Comparison of ENCODE assay signal across 9 cellular contexts in genomic region chrX:108020631-108021030, GRCh38. TPM values are rescaled to one million over a fixed set of nuclear protein-coding genes. Genes with fewer than 3 reads are reported as not detected.
A peak's percentile ranks its signal among the peaks of the same experiment; 100 is the strongest.
DNase-seq lines count a peak whose midpoint lies in the region; ATAC-seq, FAIRE-seq and TF ChIP-seq lines count a peak whose summit lies in the region.
"Had no signal": no experiment of that assay in that cellular context is flagged by ENCODE, and none has a peak within 500 bp of the region (broad histone marks: within the 10 kb centered on the region; RNA-seq: fewer than 3 reads in every experiment).

No MANE protein-coding gene starts in this region.

- no peak for ATAC-seq in stimulated activated memory B cell treated with anti-CD40 and anti-IgM and Interleukin-4, amounts not matched to agents 10 μg/mL and 1 μg/mL and 100 μg/mL, for 72 hours
- no peak for ATAC-seq in GM21737 (IDR thresholded peaks at IDR 0.05; ENCODE audit: unreplicated experiment)
- no peak for ATAC-seq in HG03460 (IDR thresholded peaks at IDR 0.05; ENCODE audit: unreplicated experiment)

- 0 out of 2 replicates have a peak, but pooled peaks cover 8% of the 10 kb centered on the region for H3K9me2 ChIP-seq in PC-9 (ENCODE audit: insufficient read depth)

- H3K79me2 ChIP-seq in PC-9 (ENCODE audit: low read depth): no peaks in the 10 kb centered on the region

- no peaks in the 10 kb centered on the region for H3K9me3 ChIP-seq in PC-9 (ENCODE audit: insufficient read depth, low read depth)

- peak; percentile 80 for FAIRE-seq in GM12891 (lab: Jason Lieb, UNC)

- no peaks in the 10 kb centered on the region for H3K27me3 Mint-ChIP-seq in stimulated activated memory B cell treated with anti-CD40 and anti-IgM and Interleukin-4, amounts not matched to agents 10 μg/mL and 1 μg/mL and 100 μg/mL, for 72 hours

- no peak for TF ChIP-seq POLR2A in GM12891 (IDR thresholded peaks at IDR 0.05; ENCODE audit: low read depth, low read length)

- H3K27ac Mint-ChIP-seq in stimulated activated memory B cell treated with anti-CD40 and anti-IgM and Interleukin-4, amounts not matched to agents 10 μg/mL and 1 μg/mL and 100 μg/mL, for 72 hours: peak overlapping the region; percentile 78

- H3K36me3 Mint-ChIP-seq in stimulated activated memory B cell treated with anti-CD40 and anti-IgM and Interleukin-4, amounts not matched to agents 10 μg/mL and 1 μg/mL and 100 μg/mL, for 72 hours: no peaks in the 10 kb centered on the region

- H3F3A ChIP-seq in PC-9 (ENCODE audit: insufficient read depth, low read depth): peaks cover 10% of the 10 kb centered on the region; the same call in 1 of the 2 replicates

- no peaks in the 10 kb centered on the region for H3K9me3 Mint-ChIP-seq in stimulated activated memory B cell treated with anti-CD40 and anti-IgM and Interleukin-4, amounts not matched to agents 10 μg/mL and 1 μg/mL and 100 μg/mL, for 72 hours

- H3K36me3 ChIP-seq in PC-9 (ENCODE audit: low read depth): no peaks in the 10 kb centered on the region

- DNase-seq in AG09319 (ENCODE audit: extremely low read depth, low read depth): no peak
- no peak for DNase-seq in GM12891 (ENCODE audit: insufficient read length, low spot score)
- DNase-seq in PC-9: no peak
- peak; percentile 31 for DNase-seq in epithelial cell of esophagus (ENCODE audit: low read depth)
- no peak for DNase-seq in stimulated activated CD4-positive, alpha-beta T cell treated with anti-CD3 and anti-CD28 coated beads, Interleukin-2, amount 100 ng/mL, for 24 hours

- CTCF ChIA-PET in PC-9 (lab: Charles Lee): interaction anchor here (0.6 kb wide), 2 partner anchors 294 to 513 kb away, joined by 3 to 4 read pairs; no protein-coding TSS in a partner anchor

- H3K27me3 ChIP-seq in PC-9 (ENCODE audit: insufficient read depth, low read depth): no peaks in the 10 kb centered on the region

- peaks cover 38% of the 10 kb centered on the region for H3K4me1 Mint-ChIP-seq in stimulated activated memory B cell treated with anti-CD40 and anti-IgM and Interleukin-4, amounts not matched to agents 10 μg/mL and 1 μg/mL and 100 μg/mL, for 72 hours

- peak; percentile 46 for TF ChIP-seq CTCF in AG09319 (IDR thresholded peaks at IDR 0.05; ENCODE audit: low read depth, low read length)
- peak; percentile 76 for TF ChIP-seq CTCF in PC-9 (conservative IDR thresholded peaks at IDR 0.05)
- peak; percentile 60 for TF ChIP-seq CTCF in epithelial cell of esophagus (IDR thresholded peaks at IDR 0.05; ENCODE audit: insufficient read depth, low read depth, low read length, missing control alignments)

- H2AFZ ChIP-seq in PC-9: no peak overlapping the region

- BruUV-seq in PC-9 (replicated peaks; lab: Mats Ljungman, UMichigan): no TSS peak

- POLR2A ChIA-PET in PC-9 (lab: Charles Lee; ENCODE audit: unreplicated experiment): no interaction called here

- no peaks in the 10 kb centered on the region for H4K20me1 ChIP-seq in PC-9 (ENCODE audit: insufficient read depth)

- no peak overlapping the region for H3K4me3 ChIP-seq in PC-9
- H3K4me3 ChIP-seq in epithelial cell of esophagus (ENCODE audit: low read length): no peak overlapping the region

- peak overlapping the region; percentile 62 for H3K4me3 Mint-ChIP-seq in stimulated activated memory B cell treated with anti-CD40 and anti-IgM and Interleukin-4, amounts not matched to agents 10 μg/mL and 1 μg/mL and 100 μg/mL, for 72 hours

- intact Hi-C loops in PC-9 (cut with micrococcal nuclease; ENCODE audit: unreplicated experiment): loop anchor here (1.0 kb wide), 1 partner anchor 52 kb away; no protein-coding TSS in a partner anchor

- H3K4me1 ChIP-seq in PC-9 (replicated peaks; ENCODE audit: insufficient read depth): peaks cover 14% of the 10 kb centered on the region; the same call in 1 of the 2 replicates

- no peak overlapping the region for H3K4me2 ChIP-seq in PC-9

- no peak overlapping the region for H3K27ac ChIP-seq in PC-9

TF ChIP-seq in GM12891, 5 proteins besides CTCF, POLR2A, EP300 and RAD21:
- 0 out of 2 replicates have a peak, but pooled peaks have one; percentile 9 for TF ChIP-seq SPI1 (IDR thresholded peaks at IDR 0.05; ENCODE audit: low read depth, low read length)
- TF ChIP-seq POLR2AphosphoS5 (IDR thresholded peaks at IDR 0.05; ENCODE audit: low read depth, low read length): no peak

RNA-seq across cellular contexts. Expression of gene VSIG1, which starts 24.2 kb away (rescaled TPM):
- not detected for polyA plus RNA-seq in GM12891 (2012; ENCODE audit: low read depth, missing spikeins)
- total RNA-seq in PC-9 (2021): not detected in 2 replicates

RNA-seq across cellular contexts. Expression of gene TEX13B, which starts 38.5 kb away (rescaled TPM):
- polyA plus RNA-seq in GM12891 (2012; ENCODE audit: low read depth, missing spikeins): not detected
- not detected in 2 replicates for total RNA-seq in PC-9 (2021)
- total RNA-seq: urinary bladder had no signal
- polyA plus RNA-seq: urinary bladder had no signal
